21 cellular contexts compared by ENCODE assay signal in genomic region chr12:115519359-115519758, GRCh38.
"Had no signal": no experiment of that assay in that cellular context is flagged by ENCODE, and none has a peak within 500 bp of the region (broad histone marks: within the 10 kb centered on the region; RNA-seq: fewer than 3 reads in every experiment).

No MANE protein-coding gene starts in this region.

- H3K4me1 ChIP-seq: colonic mucosa, esophagus muscularis mucosa, foreskin keratinocyte, gastroesophageal sphincter, left lung, lower lobe of right lung had no signal

- H2AFZ ChIP-seq: hepatocyte had no signal

- H3K4me3 ChIP-seq: colonic mucosa, esophagus muscularis mucosa, gastroesophageal sphincter, heart left ventricle, hepatocyte, left lung, lower lobe of right lung, mucosa of descending colon had no signal

- H3K4me2 ChIP-seq: hepatocyte had no signal

- H3K36me3 ChIP-seq: colonic mucosa, esophagus muscularis mucosa, gastroesophageal sphincter, heart left ventricle, left lung, lower lobe of right lung had no signal

- H3K27ac ChIP-seq: colonic mucosa, esophagus muscularis mucosa, foreskin keratinocyte, gastroesophageal sphincter, heart left ventricle, hepatocyte, left lung, lower lobe of right lung had no signal

- H3K9me3 ChIP-seq: colonic mucosa, mucosa of descending colon had no signal

- DNase-seq: colonic mucosa; cortex of kidney; effector CD8-positive, alpha-beta T cell; effector memory CD8-positive, alpha-beta T cell; foreskin keratinocyte; heart left ventricle; left cardiac atrium; left lung; left ventricle myocardium superior; lower lobe of right lung; mesenchymal stem cell; mucosa of descending colon; naive B cell; naive thymus-derived CD8-positive, alpha-beta T cell had no signal

- H3K27me3 ChIP-seq: colonic mucosa, foreskin keratinocyte, heart left ventricle, hepatocyte, left lung had no signal

- H3K79me2 ChIP-seq: hepatocyte had no signal

- FAIRE-seq: endothelial cell of umbilical vein, frontal cortex, islet of Langerhans, keratinocyte had no signal
